ENCODE assay signal across 9 cellular contexts in the genomic region with DNA sequence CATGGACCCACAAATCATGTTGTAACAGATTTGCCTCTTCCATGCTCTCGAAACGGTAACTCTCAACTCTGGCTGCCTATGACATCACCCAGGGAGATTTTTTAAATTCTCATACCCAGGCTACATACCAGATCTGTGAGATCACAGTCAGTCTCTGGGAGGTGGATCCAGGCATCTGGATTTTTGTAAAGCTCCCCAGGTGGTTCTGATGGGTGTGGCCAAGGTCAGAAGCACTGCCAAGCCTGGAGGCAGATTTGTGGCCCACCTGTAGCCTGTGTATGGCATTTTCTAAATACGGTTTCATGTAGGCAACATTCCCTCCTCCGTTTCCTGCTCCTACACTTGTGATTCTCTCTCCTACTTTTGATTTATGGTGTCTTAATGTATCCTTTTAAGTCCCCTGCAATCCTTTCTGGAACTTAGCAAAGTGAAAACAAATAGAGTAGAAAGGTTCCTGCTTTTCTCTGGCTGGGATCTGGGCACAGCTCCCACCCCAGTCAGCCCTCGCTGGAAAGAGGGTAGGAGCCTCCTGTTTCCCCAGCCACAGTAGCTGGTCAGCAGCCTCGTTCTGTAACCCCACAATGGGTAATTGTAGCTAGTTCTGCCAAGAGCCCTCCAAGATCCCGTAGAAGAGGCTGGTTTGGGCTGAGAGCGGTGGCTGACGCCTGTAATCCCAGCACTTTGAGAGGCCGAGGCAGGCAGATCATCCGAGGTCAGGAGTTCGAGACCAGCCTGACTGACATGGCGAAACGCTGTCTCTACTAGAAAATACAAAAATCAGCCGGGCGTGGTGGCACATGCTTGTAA.
DNase-seq lines count a peak whose midpoint lies in the region; ATAC-seq and TF ChIP-seq lines count a peak whose summit lies in the region.
"Had no signal": no experiment of that assay in that cellular context is flagged by ENCODE, and none has a peak within 500 bp of the region (broad histone marks: within the 10 kb centered on the region; RNA-seq: fewer than 3 reads in every experiment).

No MANE protein-coding gene starts in this region.

- DNase-seq in cardiac septum (ENCODE audit: low spot score) (peak; percentile 60), left ventricle myocardium inferior (no peak), body of pancreas (peak; percentile 57 to 76 (median 66)), left lobe of liver (ENCODE audit: low spot score) (no peak), BE2C (no peak), SHP77 (lab: John Stamatoyannopoulos, UW) (no peak)
- DNase-seq in stimulated activated naive CD8-positive, alpha-beta T cell treated with anti-CD3 and anti-CD28 coated beads, Interleukin-15, amount 100 ng/mL, for 72 hours: no peak
- DNase-seq: activated CD4-positive, alpha-beta T cell treated with anti-CD3 and anti-CD28 coated beads, Interleukin-2, amount 50 U/mL, for 48 hours had no signal

- no peaks in the 10 kb centered on the region for H3K4me1 Mint-ChIP-seq in stimulated activated naive CD8-positive, alpha-beta T cell treated with anti-CD3 and anti-CD28 coated beads, Interleukin-15, amount 100 ng/mL, for 72 hours

- H3K4me3 ChIP-seq in left ventricle myocardium inferior (no peak overlapping the region), body of pancreas (no peak overlapping the region), BE2C (ENCODE audit: low read depth, low read length) (no peak overlapping the region)

- H3K36me3 ChIP-seq in left ventricle myocardium inferior (no peaks in the 10 kb centered on the region), body of pancreas (replicated peaks in 1 of 2; ENCODE audit: insufficient read depth in 1 of 2, low read depth in 2 of 2) (no peaks in the 10 kb centered on the region), BE2C (no peaks in the 10 kb centered on the region)

- H3K27me3 Mint-ChIP-seq in stimulated activated naive CD8-positive, alpha-beta T cell treated with anti-CD3 and anti-CD28 coated beads, Interleukin-15, amount 100 ng/mL, for 72 hours: peaks cover 70% of the 10 kb centered on the region

- H3K4me3 Mint-ChIP-seq in stimulated activated naive CD8-positive, alpha-beta T cell treated with anti-CD3 and anti-CD28 coated beads, Interleukin-15, amount 100 ng/mL, for 72 hours: no peak overlapping the region

- TF ChIP-seq CTCF in left ventricle myocardium inferior (IDR thresholded peaks at IDR 0.05; ENCODE audit: borderline replicate concordance) (no peak), body of pancreas (IDR thresholded peaks at IDR 0.05) (peak in 2 of 7 experiments; percentile 21 to 24), BE2C (IDR thresholded peaks at IDR 0.05; ENCODE audit: low read depth, low read length) (no peak)

- H3K27ac Mint-ChIP-seq in stimulated activated naive CD8-positive, alpha-beta T cell treated with anti-CD3 and anti-CD28 coated beads, Interleukin-15, amount 100 ng/mL, for 72 hours: no peak overlapping the region

- peak; percentile 89 for ATAC-seq in body of pancreas
- ATAC-seq in left lobe of liver: peak; percentile 17
- no peak for ATAC-seq in stimulated activated naive CD8-positive, alpha-beta T cell treated with anti-CD3 and anti-CD28 coated beads, Interleukin-15, amount 100 ng/mL, for 72 hours
- ATAC-seq in HG03159 (IDR thresholded peaks at IDR 0.05; ENCODE audit: unreplicated experiment): no peak

- no peaks in the 10 kb centered on the region for H3K9me3 ChIP-seq in left ventricle myocardium inferior (replicated peaks)
- H3K9me3 ChIP-seq in body of pancreas: no peaks in the 10 kb centered on the region
- H3K9me3 ChIP-seq in BE2C: no peaks in the 10 kb centered on the region

- intact Hi-C loops in cardiac septum (cut with DNase I): no loop called here
- intact Hi-C loops in left ventricle myocardium inferior (cut with micrococcal nuclease): no loop called here
- intact Hi-C loops in body of pancreas (cut with DNase I): no loop called here

- peaks cover 1% of the 10 kb centered on the region for H3K4me1 ChIP-seq in left ventricle myocardium inferior
- H3K4me1 ChIP-seq in body of pancreas: peaks cover 33% of the 10 kb centered on the region
- H3K4me1 ChIP-seq in BE2C: peaks cover 3% of the 10 kb centered on the region

- no peak overlapping the region for H3K27ac ChIP-seq in left ventricle myocardium inferior (replicated peaks)
- peak overlapping the region; percentile 47 to 85 (median 79) for H3K27ac ChIP-seq in body of pancreas

- WGBS in body of pancreas, 2 donors: 44 to 49% methylated on average over 12 to 16 of the region's 16 CpGs

- TF ChIP-seq POLR2A in body of pancreas (IDR thresholded peaks at IDR 0.05): peak in 1 of 3 donors; percentile 49

- no peaks in the 10 kb centered on the region for H3K9me3 Mint-ChIP-seq in stimulated activated naive CD8-positive, alpha-beta T cell treated with anti-CD3 and anti-CD28 coated beads, Interleukin-15, amount 100 ng/mL, for 72 hours

- H3K27me3 ChIP-seq in left ventricle myocardium inferior (ENCODE audit: low read depth) (peaks cover 38% of the 10 kb centered on the region), body of pancreas (no peaks in the 10 kb centered on the region), BE2C (no peaks in the 10 kb centered on the region)

Comparison
In these comparisons a context has a peak if more than half of its experiments do, and no peak if none do; other contexts are left out.
1. DNase-seq: peak in cardiac septum (single experiment) and body of pancreas (4 of 4); none in left ventricle myocardium inferior (single experiment), left lobe of liver (single experiment), stimulated activated naive CD8-positive, alpha-beta T cell treated with anti-CD3 and anti-CD28 coated beads, Interleukin-15, amount 100 ng/mL, for 72 hours (0 of 2), BE2C (single experiment) and SHP77 (0 of 2).
2. ATAC-seq: peak in body of pancreas (single experiment) and left lobe of liver (single experiment); none in stimulated activated naive CD8-positive, alpha-beta T cell treated with anti-CD3 and anti-CD28 coated beads, Interleukin-15, amount 100 ng/mL, for 72 hours (single experiment) and HG03159 (single experiment).